8 cellular contexts compared by ENCODE assay signal in genomic region chr20:47392015-47392720, GRCh38. TPM values are rescaled to one million over a fixed set of nuclear protein-coding genes. Genes with fewer than 3 reads are reported as not detected.
DNase-seq lines count a peak whose midpoint lies in the region; ATAC-seq and TF ChIP-seq lines count a peak whose summit lies in the region.

No MANE protein-coding gene starts in this region.

- H3K9me3 Mint-ChIP-seq in WTC11 (peaks cover 26% of the 10 kb centered on the region), glutamatergic neuron (ENCODE audit: unreplicated experiment) (peaks cover 1% of the 10 kb centered on the region)

- H3K23ac ChIP-seq in IMR-90 (ENCODE audit: low read depth, low read length): peak overlapping the region; percentile 84

- in situ Hi-C loops in IMR-90 (cut with MboI; ENCODE audit: low sequenced_read_pairs): no loop called here

- H3K4me3 Mint-ChIP-seq in WTC11 (no peak overlapping the region), glutamatergic neuron (ENCODE audit: unreplicated experiment) (no peak overlapping the region)

- peak overlapping the region; percentile 92 for H4K91ac ChIP-seq in IMR-90 (ENCODE audit: insufficient read depth, low read depth, low read length)

- peak overlapping the region; percentile 97 for H2BK5ac ChIP-seq in IMR-90 (ENCODE audit: low read depth, low read length, poor library complexity, severe bottlenecking)

- H3K56ac ChIP-seq in IMR-90 (ENCODE audit: extremely low read depth, insufficient read depth, low read length): peak overlapping the region; percentile 52; the same call in 1 of the 2 replicates

- H3K79me1 ChIP-seq in IMR-90 (ENCODE audit: low read depth in 1 of 2, low read length in 2 of 2): no peaks in the 10 kb centered on the region

- TF ChIP-seq POLR2A in IMR-90 (IDR thresholded peaks at IDR 0.05; ENCODE audit: low read depth, low read length): no peak
- TF ChIP-seq POLR2A in upper lobe of left lung (IDR thresholded peaks at IDR 0.05): no peak
- no peak for TF ChIP-seq POLR2A in uterus (IDR thresholded peaks at IDR 0.05)

- dilution Hi-C loops in IMR-90 (cut with HindIII; ENCODE audit: low sequenced_read_pairs, unreplicated experiment): loop anchor here (25.0 kb wide), 1 partner anchor 130 kb away; no protein-coding TSS in a partner anchor

- H3K4me1 ChIP-seq in IMR-90 (ENCODE audit: control insufficient read depth, insufficient read depth, low read length) (peaks cover 7% of the 10 kb centered on the region), left ventricle myocardium inferior (peaks cover 7% of the 10 kb centered on the region), upper lobe of left lung (no peaks in the 10 kb centered on the region), uterus (no peaks in the 10 kb centered on the region)

- POLR2A ChIA-PET in IMR-90 (lab: Charles Lee; ENCODE audit: unreplicated experiment) (interaction anchor here (0.6 to 0.8 kb wide), 3 partner anchors 109 to 153 kb away, joined by 3 to 4 read pairs (median 4); partner anchors contain the start of gene NCOA3), WTC11 (lab: Charles Lee) (interaction anchor here (0.5 to 1.1 kb wide), 2 partner anchors 9 to 110 kb away, joined by 4 to 5 read pairs; partner anchors contain the start of gene NCOA3)

- DNase-seq in EH (ENCODE audit: low read depth) (peak; percentile 99), IMR-90 (peak; percentile 97), WTC11 (ENCODE audit: low spot score) (no peak), left ventricle myocardium inferior (peak; percentile 17), upper lobe of left lung (peak in 1 of 2 donors; percentile 46), glutamatergic neuron (no peak), uterus (no peak), AML-193 (lab: John Stamatoyannopoulos, UW) (no peak)

- H3K27ac ChIP-seq in IMR-90 (ENCODE audit: insufficient read depth, low read length) (peak overlapping the region; percentile 87), left ventricle myocardium inferior (replicated peaks) (peak overlapping the region; percentile 33), upper lobe of left lung (peak overlapping the region in 2 of 4 donors; percentile 3 to 23), uterus (no peak overlapping the region)

- intact Hi-C loops in IMR-90 (cut with micrococcal nuclease) (loop anchor here (1.0 kb wide), 1 partner anchor 229 kb away; no protein-coding TSS in a partner anchor), left ventricle myocardium inferior (cut with micrococcal nuclease) (no loop called here), uterus (cut with DNase I; ENCODE audit: low total_unique reads) (no loop called here)

- H3K18ac ChIP-seq in IMR-90 (ENCODE audit: low read depth, low read length): peak overlapping the region; percentile 62

- H3K9me1 ChIP-seq in IMR-90 (ENCODE audit: insufficient read depth, low read length): peaks cover 6% of the 10 kb centered on the region

- peak overlapping the region; percentile 94 for H3K4ac ChIP-seq in IMR-90 (ENCODE audit: low read depth, low read length)

- no peak for TF ChIP-seq CTCF in IMR-90 (conservative IDR thresholded peaks at IDR 0.05; ENCODE audit: low read depth, low read length)
- no peak for TF ChIP-seq CTCF in WTC11 (IDR thresholded peaks at IDR 0.05)
- no peak for TF ChIP-seq CTCF in left ventricle myocardium inferior (IDR thresholded peaks at IDR 0.05; ENCODE audit: borderline replicate concordance)
- TF ChIP-seq CTCF in upper lobe of left lung (IDR thresholded peaks at IDR 0.05): no peak
- TF ChIP-seq CTCF in glutamatergic neuron (IDR thresholded peaks at IDR 0.05; ENCODE audit: partially characterized antibody, unreplicated experiment): no peak
- TF ChIP-seq CTCF in uterus (IDR thresholded peaks at IDR 0.05): no peak

- CTCF ChIA-PET in IMR-90 (lab: Yijun Ruan, JAX) (interaction anchor here (1.0 to 1.4 kb wide), 2 partner anchors 8 to 229 kb away, joined by 3 to 4 read pairs; no protein-coding TSS in a partner anchor), WTC11 (lab: Charles Lee) (interaction anchor here (1.1 to 2.1 kb wide), 3 partner anchors 8 to 228 kb away, joined by 3 to 13 read pairs (median 6); no protein-coding TSS in a partner anchor)

- no peaks in the 10 kb centered on the region for H3K27me3 Mint-ChIP-seq in WTC11 (ENCODE audit: low read depth)
- H3K27me3 Mint-ChIP-seq in glutamatergic neuron (ENCODE audit: unreplicated experiment): peaks cover 4% of the 10 kb centered on the region

- peak overlapping the region; percentile 89 for H2AFZ ChIP-seq in IMR-90 (replicated peaks; ENCODE audit: low read length, poor library complexity)

- H3K9ac ChIP-seq in IMR-90 (ENCODE audit: low read depth, low read length): no peak overlapping the region; the same call in 1 of the 2 replicates

- WGBS in IMR-90 (ENCODE audit: extremely low coverage in 2 of 2, insufficient read length in 1 of 2), 2 experiments: no CpG with 5 or more reads among the region's 7 CpGs
- WGBS in upper lobe of left lung, 2 donors: 80 to 81% methylated on average over 7 of the region's 7 CpGs

- ATAC-seq in IMR-90 (ENCODE audit: low read depth) (peak; percentile 98), WTC11 (peak; percentile 79), upper lobe of left lung (ENCODE audit: low FRiP score in 2 of 2) (peak; percentile 53 to 91)

- no peak for TF ChIP-seq RAD21 in IMR-90 (IDR thresholded peaks at IDR 0.05; ENCODE audit: low read length)

- peak overlapping the region; percentile 38; the same call in 1 of the 2 replicates for H2AK5ac ChIP-seq in IMR-90 (ENCODE audit: low read depth, low read length)

- H2BK120ac ChIP-seq in IMR-90 (ENCODE audit: low read depth, low read length): peak overlapping the region; percentile 96

- no TSS peak for BruUV-seq in IMR-90 (replicated peaks; lab: Mats Ljungman, UMichigan)

- H3K36me3 ChIP-seq in IMR-90 (ENCODE audit: control insufficient read depth, insufficient read depth, low read length) (no peaks in the 10 kb centered on the region), left ventricle myocardium inferior (no peaks in the 10 kb centered on the region), upper lobe of left lung (no peaks in the 10 kb centered on the region), uterus (no peaks in the 10 kb centered on the region)

- H3K4me1 Mint-ChIP-seq in WTC11: 0 out of 2 replicates have a peak, but pooled peaks cover 3% of the 10 kb centered on the region
- no peaks in the 10 kb centered on the region for H3K4me1 Mint-ChIP-seq in glutamatergic neuron (ENCODE audit: low read depth, unreplicated experiment)

- H3K27ac Mint-ChIP-seq in WTC11 (no peak overlapping the region), glutamatergic neuron (ENCODE audit: unreplicated experiment) (no peak overlapping the region)

- peak overlapping the region; percentile 98 for H3K14ac ChIP-seq in IMR-90 (replicated peaks; ENCODE audit: low read depth, low read length)

- peak overlapping the region; percentile 63 to 97 for H4K8ac ChIP-seq in IMR-90 (ENCODE audit: low read depth in 2 of 2, low read length in 2 of 2)

- H3K4me2 ChIP-seq in IMR-90 (ENCODE audit: low read depth, low read length): peak overlapping the region; percentile 26; the same call in 1 of the 2 replicates

- H3K9me3 ChIP-seq in IMR-90 (ENCODE audit: control insufficient read depth, insufficient read depth, low read length) (no peaks in the 10 kb centered on the region), left ventricle myocardium inferior (replicated peaks) (peaks cover 4% of the 10 kb centered on the region), upper lobe of left lung (no peaks in the 10 kb centered on the region), uterus (no peaks in the 10 kb centered on the region)

- H2BK15ac ChIP-seq in IMR-90 (ENCODE audit: low read depth, low read length): peak overlapping the region; percentile 95; the same call in 2 of the 3 replicates

- H3K27me3 ChIP-seq in IMR-90 (ENCODE audit: control insufficient read depth, insufficient read depth, low read length) (no peaks in the 10 kb centered on the region), left ventricle myocardium inferior (ENCODE audit: low read depth) (no peaks in the 10 kb centered on the region), upper lobe of left lung (no peaks in the 10 kb centered on the region), uterus (no peaks in the 10 kb centered on the region)

- no peak overlapping the region for H3K4me3 ChIP-seq in IMR-90 (ENCODE audit: insufficient read depth, low read depth, low read length)
- H3K4me3 ChIP-seq in left ventricle myocardium inferior: no peak overlapping the region
- H3K4me3 ChIP-seq in upper lobe of left lung: no peak overlapping the region
- H3K4me3 ChIP-seq in uterus: no peak overlapping the region

- H3K36me3 Mint-ChIP-seq in WTC11: no peaks in the 10 kb centered on the region
- H3K36me3 Mint-ChIP-seq in glutamatergic neuron (ENCODE audit: unreplicated experiment): peaks cover 3% of the 10 kb centered on the region

- no peaks in the 10 kb centered on the region for H4K20me1 ChIP-seq in IMR-90 (ENCODE audit: insufficient read depth, low read length)

- H2AK9ac ChIP-seq in IMR-90 (replicated peaks; ENCODE audit: low read depth, low read length, poor library complexity): peak overlapping the region; percentile 94

- H2BK20ac ChIP-seq in IMR-90 (ENCODE audit: low read depth, low read length): peak overlapping the region; percentile 97

- H4K5ac ChIP-seq in IMR-90 (ENCODE audit: low read depth, low read length): peak overlapping the region; percentile 96

- no peak for TF ChIP-seq EP300 in upper lobe of left lung (IDR thresholded peaks at IDR 0.05)

TF ChIP-seq in IMR-90, 13 proteins besides CTCF, POLR2A, EP300 and RAD21 (continues in another document):
- TF ChIP-seq RFX5 (IDR thresholded peaks at IDR 0.05; ENCODE audit: low read depth, low read length): no peak
- TF ChIP-seq NFE2L2 (IDR thresholded peaks at IDR 0.05; ENCODE audit: low read depth, low read length): peak; percentile 94
- TF ChIP-seq MXI1 (IDR thresholded peaks at IDR 0.05; ENCODE audit: borderline replicate concordance, low read depth, low read length): no peak
- TF ChIP-seq FOS (IDR thresholded peaks at IDR 0.05; ENCODE audit: low read depth, low read length): peak; percentile 57; the same call in 1 of the 2 replicates

TF ChIP-seq in WTC11, 78 proteins besides CTCF, POLR2A, EP300 and RAD21 (continues in another document):
- no peak for TF ChIP-seq PRRX2 (CRISPR knock-in tag; IDR thresholded peaks at IDR 0.05)
- peak; percentile 62 for TF ChIP-seq USF1 (CRISPR knock-in tag; IDR thresholded peaks at IDR 0.05)

RNA-seq across cellular contexts. Expression of gene ZMYND8, which starts 35.7 kb away (rescaled TPM):
- total RNA-seq in IMR-90 (2012; rRNA removed) (23.6 and 24.0 TPM in 2 replicates), WTC11 (2021) (114 to 149 TPM (median 127 TPM) in 3 replicates), left ventricle myocardium inferior (37.9 TPM), upper lobe of left lung (100 to 1,000 TPM in 1 of 6 donors, 10 to 100 TPM in 5; 24.6 to 120 (median 51.8) TPM), glutamatergic neuron (ENCODE audit: unreplicated experiment) (116 TPM), uterus (10 to 100 TPM; 10.2 to 26.7 (median 16.0) TPM)
- polyA plus RNA-seq in IMR-90 (2012; rRNA removed): 28.2 and 28.3 TPM in 2 replicates
- 12.6 and 14.1 TPM in 2 replicates for polyA plus RNA-seq in IMR-90 (2012; cell fraction: cytosol; rRNA removed)
- polyA plus RNA-seq in IMR-90 (2012; cell fraction: nucleus; rRNA removed; ENCODE audit: low replicate concordance): 43.6 and 72.5 TPM in 2 replicates

Comparison
In these comparisons a context has a peak if more than half of its experiments do, and no peak if none do; other contexts are left out.
1. DNase-seq: peak in EH (single experiment), IMR-90 (single experiment) and left ventricle myocardium inferior (single experiment); none in WTC11 (single experiment), glutamatergic neuron (single experiment), uterus (0 of 2) and AML-193 (0 of 2).
2. H3K27ac ChIP-seq: peak in IMR-90 (single experiment) and left ventricle myocardium inferior (single experiment); none in uterus (0 of 2).
3. Peak in every context shown above with its lines, with median percentiles within 50 percentile points of each other: ATAC-seq.